Comparison of ENCODE assay signal across 25 cellular contexts in genomic region chr19:44604241-44604640, GRCh38. TPM values are rescaled to one million over a fixed set of nuclear protein-coding genes. Genes with fewer than 3 reads are reported as not detected.
DNase-seq lines count a peak whose midpoint lies in the region; ATAC-seq, FAIRE-seq and TF ChIP-seq lines count a peak whose summit lies in the region.
"Had no signal": no experiment of that assay in that cellular context is flagged by ENCODE, and none has a peak within 500 bp of the region (broad histone marks: within the 10 kb centered on the region; RNA-seq: fewer than 3 reads in every experiment).

No MANE protein-coding gene starts in this region.

- peaks cover 0 to 3% of the 10 kb centered on the region in 2 experiments; a peak in 1 of 4 replicates for H3K79me1 ChIP-seq in IMR-90 (ENCODE audit: low read depth in 1 of 2, low read length in 2 of 2)

- FAIRE-seq in astrocyte (lab: Jason Lieb, UNC), result no peak
- FAIRE-seq: G401.6, H54 had no signal

- peak overlapping the region; percentile 97 for H3K4ac ChIP-seq in IMR-90 (ENCODE audit: low read depth, low read length)

- H3K27me3 Mint-ChIP-seq in GM23338 (ENCODE audit: insufficient read depth, low read depth, poor library complexity) (no peaks in the 10 kb centered on the region), astrocyte (ENCODE audit: low read depth, unreplicated experiment) (peaks cover 9% of the 10 kb centered on the region)

- H2BK20ac ChIP-seq in IMR-90 (ENCODE audit: low read depth, low read length), result peak overlapping the region; percentile 98

- no peaks in the 10 kb centered on the region for H3K27me3 ChIP-seq in GM23338 (ENCODE audit: insufficient read depth)
- H3K27me3 ChIP-seq in IMR-90 (ENCODE audit: control insufficient read depth, insufficient read depth, low read length), result no peaks in the 10 kb centered on the region
- no peaks in the 10 kb centered on the region for H3K27me3 ChIP-seq in astrocyte (ENCODE audit: insufficient read depth, low read length)
- H3K27me3 ChIP-seq: BLaER1 treated with 17β-estradiol and CSF1 and Interleukin-3, amounts not matched to agents 10 nM and 100 nM; MG63; Peyer's patch; SJSA1 had no signal

- ATAC-seq in GM23338, result no peak
- no peak for ATAC-seq in IMR-90 (ENCODE audit: low read depth)
- no peak for ATAC-seq in HG03095 (IDR thresholded peaks at IDR 0.05; ENCODE audit: unreplicated experiment)

- peaks cover 41% of the 10 kb centered on the region for H3K4me1 ChIP-seq in GM23338 (ENCODE audit: insufficient read depth)
- H3K4me1 ChIP-seq in IMR-90 (ENCODE audit: control insufficient read depth, insufficient read depth, low read length), result peaks cover 23% of the 10 kb centered on the region
- H3K4me1 ChIP-seq in astrocyte (ENCODE audit: insufficient read depth, low read length), result peaks cover 32% of the 10 kb centered on the region

- CTCF ChIA-PET in IMR-90 (lab: Yijun Ruan, JAX) (no interaction called here), GM10248 (lab: Yijun Ruan, JAX) (interaction anchor here (0.7 to 1.2 kb wide), 3 partner anchors 9 to 166 kb away, joined by 3 to 4 read pairs (median 3); partner anchors contain the start of gene IGSF23)

- peaks cover 8% of the 10 kb centered on the region for H3K9me2 ChIP-seq in GM23338 (ENCODE audit: insufficient read depth)

- dilution Hi-C loops in IMR-90 (cut with HindIII; ENCODE audit: low sequenced_read_pairs, unreplicated experiment), result no loop called here

- H3K4me3 ChIP-seq in GM23338 (peak overlapping the region; percentile 11; the same call in 1 of the 2 replicates), IMR-90 (ENCODE audit: insufficient read depth, low read depth, low read length) (no peak overlapping the region), astrocyte (ENCODE audit: insufficient read depth, low read depth, low read length) (no peak overlapping the region)
- H3K4me3 ChIP-seq: BLaER1 treated with 17β-estradiol and CSF1 and Interleukin-3, amounts not matched to agents 10 nM and 100 nM; MG63; Peyer's patch; SJSA1 had no signal

- peak overlapping the region; percentile 23 for H2BK5ac ChIP-seq in IMR-90 (ENCODE audit: low read depth, low read length, poor library complexity, severe bottlenecking)

- TF ChIP-seq RAD21 in IMR-90 (IDR thresholded peaks at IDR 0.05; ENCODE audit: low read length), result no peak

- H2AFZ ChIP-seq in GM23338 (peak overlapping the region; percentile 44), IMR-90 (replicated peaks; ENCODE audit: low read length, poor library complexity) (no peak overlapping the region), astrocyte (ENCODE audit: low read depth, low read length) (no peak overlapping the region)

- peak overlapping the region; percentile 90 for H4K91ac ChIP-seq in IMR-90 (ENCODE audit: insufficient read depth, low read depth, low read length)

- H3K36me3 Mint-ChIP-seq in GM23338 (ENCODE audit: low read depth), result no peaks in the 10 kb centered on the region; the same call in 2 of the 3 replicates
- H3K36me3 Mint-ChIP-seq in astrocyte (ENCODE audit: low read depth, unreplicated experiment), result no peaks in the 10 kb centered on the region
- H3K36me3 Mint-ChIP-seq: CD4-positive, alpha-beta memory T cell had no signal

- no CpG with 5 or more reads among the region's 6 CpGs for WGBS in IMR-90 (ENCODE audit: extremely low coverage in 2 of 2, insufficient read length in 1 of 2), 2 experiments

- H4K20me1 ChIP-seq in GM23338 (replicated peaks; ENCODE audit: insufficient read depth) (no peaks in the 10 kb centered on the region), IMR-90 (ENCODE audit: insufficient read depth, low read length) (no peaks in the 10 kb centered on the region), astrocyte (ENCODE audit: insufficient read depth, low read length) (no peaks in the 10 kb centered on the region)
- H4K20me1 ChIP-seq: BLaER1 treated with 17β-estradiol and CSF1 and Interleukin-3, amounts not matched to agents 10 nM and 100 nM had no signal

- H3K9me3 Mint-ChIP-seq in GM23338 (no peaks in the 10 kb centered on the region; the same call in 1 of the 3 replicates), astrocyte (ENCODE audit: unreplicated experiment) (no peaks in the 10 kb centered on the region)

- H3K14ac ChIP-seq in IMR-90 (replicated peaks; ENCODE audit: low read depth, low read length), result peak overlapping the region; percentile 93

- H3K23ac ChIP-seq in IMR-90 (ENCODE audit: low read depth, low read length), result peak overlapping the region; percentile 77; the same call in 1 of the 2 replicates

- no peak overlapping the region for H3K4me3 Mint-ChIP-seq in GM23338
- H3K4me3 Mint-ChIP-seq in astrocyte (ENCODE audit: unreplicated experiment), result no peak overlapping the region
- H3K4me3 Mint-ChIP-seq: CD4-positive, alpha-beta memory T cell; T-helper 1 cell treated with Interleukin-12 subunit alpha and Interleukin-12 subunit beta and Interleukin-4 antibody, amounts not matched to agents 30 μg/mL and 1 μg/mL, for 36 hours had no signal

- H3K27ac ChIP-seq in GM23338 (ENCODE audit: low read depth) (peak overlapping the region; percentile 60; the same call in 1 of the 2 replicates), IMR-90 (ENCODE audit: insufficient read depth, low read length) (peak overlapping the region; percentile 91; the same call in 1 of the 2 replicates), astrocyte (ENCODE audit: low read depth, low read length) (no peak overlapping the region)
- H3K27ac ChIP-seq: BLaER1 treated with 17β-estradiol and CSF1 and Interleukin-3, amounts not matched to agents 10 nM and 100 nM; Peyer's patch had no signal

- peak overlapping the region; percentile 95 for H2AK5ac ChIP-seq in IMR-90 (ENCODE audit: low read depth, low read length)

- DNase-seq in GM23338 (ENCODE audit: low spot score) (no peak), IMR-90 (no peak), astrocyte (ENCODE audit: low read depth) (no peak), lung microvascular endothelial cell (ENCODE audit: low read depth in 2 of 2) (peak; percentile 41 to 56), foreskin melanocyte (no peak), GM10248 (ENCODE audit: extremely low spot score) (no peak), NCI-H2227 (lab: John Stamatoyannopoulos, UW; ENCODE audit: unreplicated experiment) (no peak)
- DNase-seq: ACHN; CD4-positive, alpha-beta memory T cell; MG63; NCI-H1417; NCI-H187 treated with DMSO at 0.1 percent for 48 hours; NCI-H2107; NCI-H774; Peyer's patch had no signal

- no peak for TF ChIP-seq POLR2A in IMR-90 (IDR thresholded peaks at IDR 0.05; ENCODE audit: low read depth, low read length)

- H3K4me1 Mint-ChIP-seq in GM23338, result peaks cover 34% of the 10 kb centered on the region
- peaks cover 5% of the 10 kb centered on the region for H3K4me1 Mint-ChIP-seq in astrocyte (ENCODE audit: low read depth, unreplicated experiment)

- H3K56ac ChIP-seq in IMR-90 (ENCODE audit: extremely low read depth, insufficient read depth, low read length), result no peak overlapping the region

- peak overlapping the region; percentile 12 to 88; a peak in 3 of 4 replicates for H4K8ac ChIP-seq in IMR-90 (ENCODE audit: low read depth in 2 of 2, low read length in 2 of 2)

- peaks cover 18% of the 10 kb centered on the region for H3K9me1 ChIP-seq in IMR-90 (ENCODE audit: insufficient read depth, low read length)

- H3K79me2 ChIP-seq in GM23338 (replicated peaks; ENCODE audit: insufficient read depth) (no peaks in the 10 kb centered on the region), astrocyte (ENCODE audit: insufficient read depth, low read length) (no peaks in the 10 kb centered on the region)

- H3K4me2 ChIP-seq in GM23338, result peak overlapping the region; percentile 67; the same call in 1 of the 2 replicates
- H3K4me2 ChIP-seq in IMR-90 (ENCODE audit: low read depth, low read length), result no peak overlapping the region
- H3K4me2 ChIP-seq in astrocyte (ENCODE audit: low read length), result peak overlapping the region; percentile 60

- H4K5ac ChIP-seq in IMR-90 (ENCODE audit: low read depth, low read length), result peak overlapping the region; percentile 43

- H3K9ac ChIP-seq in IMR-90 (ENCODE audit: low read depth, low read length), result no peak overlapping the region
- no peak overlapping the region for H3K9ac ChIP-seq in astrocyte (ENCODE audit: low read length)
- H3K9ac ChIP-seq: BLaER1 treated with 17β-estradiol and CSF1 and Interleukin-3, amounts not matched to agents 10 nM and 100 nM had no signal

- in situ Hi-C loops in IMR-90 (cut with MboI; ENCODE audit: low sequenced_read_pairs), result no loop called here

- BruUV-seq in IMR-90 (replicated peaks; lab: Mats Ljungman, UMichigan), result no TSS peak

- H3K18ac ChIP-seq in IMR-90 (ENCODE audit: low read depth, low read length), result peak overlapping the region; percentile 88

- TF ChIP-seq CTCF in GM23338 (conservative IDR thresholded peaks at IDR 0.05; ENCODE audit: low read depth in 2 of 2) (no peak), IMR-90 (conservative IDR thresholded peaks at IDR 0.05; ENCODE audit: low read depth, low read length) (no peak), astrocyte (IDR thresholded peaks at IDR 0.05; ENCODE audit: insufficient read depth, low read depth, low read length) (no peak), GM10248 (IDR thresholded peaks at IDR 0.05; ENCODE audit: control extremely low read depth, extremely low read depth, low read depth, missing control alignments) (no peak)

- no peaks in the 10 kb centered on the region for H3F3A ChIP-seq in GM23338 (replicated peaks; ENCODE audit: low read depth)

- POLR2A ChIA-PET in IMR-90 (lab: Charles Lee; ENCODE audit: unreplicated experiment), result no interaction called here
- POLR2A ChIA-PET in GM10248 (lab: Yijun Ruan, JAX), result no interaction called here

- H2BK120ac ChIP-seq in IMR-90 (ENCODE audit: low read depth, low read length), result peak overlapping the region; percentile 97

- H3K27ac Mint-ChIP-seq in GM23338 (no peak overlapping the region; the same call in 1 of the 2 replicates), astrocyte (ENCODE audit: unreplicated experiment) (no peak overlapping the region)
- H3K27ac Mint-ChIP-seq: CD4-positive, alpha-beta memory T cell; T-helper 1 cell treated with Interleukin-12 subunit alpha and Interleukin-12 subunit beta and Interleukin-4 antibody, amounts not matched to agents 30 μg/mL and 1 μg/mL, for 36 hours had no signal

- no peak overlapping the region for H2AK9ac ChIP-seq in IMR-90 (replicated peaks; ENCODE audit: low read depth, low read length, poor library complexity)

- H3K9me3 ChIP-seq in IMR-90 (ENCODE audit: control insufficient read depth, insufficient read depth, low read length) (no peaks in the 10 kb centered on the region), astrocyte (ENCODE audit: insufficient read depth, low read depth, low read length) (no peaks in the 10 kb centered on the region)
- H3K9me3 ChIP-seq: MG63, Peyer's patch had no signal

- peak overlapping the region; percentile 71; the same call in 2 of the 3 replicates for H2BK15ac ChIP-seq in IMR-90 (ENCODE audit: low read depth, low read length)

- no peaks in the 10 kb centered on the region for H3K36me3 ChIP-seq in GM23338 (ENCODE audit: insufficient read depth)
- H3K36me3 ChIP-seq in IMR-90 (ENCODE audit: control insufficient read depth, insufficient read depth, low read length), result no peaks in the 10 kb centered on the region
- H3K36me3 ChIP-seq in astrocyte (ENCODE audit: insufficient read depth, low read length), result no peaks in the 10 kb centered on the region
- H3K36me3 ChIP-seq: BLaER1 treated with 17β-estradiol and CSF1 and Interleukin-3, amounts not matched to agents 10 nM and 100 nM; MG63; Peyer's patch; SJSA1 had no signal

- intact Hi-C loops in IMR-90 (cut with micrococcal nuclease), result loop anchor here (5.0 kb wide), 1 partner anchor 38 kb away; the partner anchor contains the start of gene PVR

RNA-seq across cellular contexts. Expression of gene IGSF23, which starts 9.1 kb away (rescaled TPM):
- total RNA-seq in GM23338 (2014; rRNA removed; shearing (Covaris generic)), result not detected in 2 replicates
- polyA plus RNA-seq in GM23338 (2016; fragmentation: Nextera tagmentation; extraction: Ambion mirVana) (not detected in 2 replicates), IMR-90 (2012; rRNA removed) (0.26 and 0.27 TPM in 2 replicates)
- total RNA-seq in IMR-90 (2012; rRNA removed) (under 0.01 TPM in 1 of 2 replicates, not detected in the other), astrocyte (not detected in 2 replicates), lung microvascular endothelial cell (0.22 TPM in 1 of 2 replicates, not detected in the other)
- polyA plus RNA-seq in IMR-90 (2012; cell fraction: cytosol; rRNA removed), result 0.15 and 0.22 TPM in 2 replicates
- polyA plus RNA-seq in IMR-90 (2012; cell fraction: nucleus; rRNA removed; ENCODE audit: low replicate concordance), result 0.14 TPM in 1 of 2 replicates, not detected in the other
- total RNA-seq: CD4-positive, alpha-beta memory T cell; Daoy; LHCN-M2; NCI-H460; OCI-LY7 had no signal
- polyA plus RNA-seq: CD4-positive, alpha-beta memory T cell had no signal

RNA-seq across cellular contexts. Expression of gene PVR, which starts 39.5 kb away (rescaled TPM):
- 15.0 and 19.0 TPM in 2 replicates for total RNA-seq in GM23338 (2014; rRNA removed; shearing (Covaris generic))
- polyA plus RNA-seq in GM23338 (2016; fragmentation: Nextera tagmentation; extraction: Ambion mirVana) (3.6 and 4.8 TPM in 2 replicates), IMR-90 (2012; rRNA removed) (117 and 122 TPM in 2 replicates)
- total RNA-seq in IMR-90 (2012; rRNA removed) (93.0 and 106 TPM in 2 replicates), astrocyte (81.6 and 83.5 TPM in 2 replicates), lung microvascular endothelial cell (54.9 and 69.4 TPM in 2 replicates)
- 62.8 and 141 TPM in 2 replicates for polyA plus RNA-seq in IMR-90 (2012; cell fraction: cytosol; rRNA removed)
- polyA plus RNA-seq in IMR-90 (2012; cell fraction: nucleus; rRNA removed; ENCODE audit: low replicate concordance), result 130 and 154 TPM in 2 replicates
- total RNA-seq: OCI-LY7 had no signal

Comparison
In these comparisons a context has a peak if more than half of its experiments do, and no peak if none do; other contexts are left out.
1. DNase-seq: peak in lung microvascular endothelial cell (2 of 2); none in GM23338 (single experiment), IMR-90 (single experiment), astrocyte (single experiment), foreskin melanocyte (single experiment), GM10248 (single experiment) and NCI-H2227 (single experiment).